22 cellular contexts compared by ENCODE assay signal in the genomic region with DNA sequence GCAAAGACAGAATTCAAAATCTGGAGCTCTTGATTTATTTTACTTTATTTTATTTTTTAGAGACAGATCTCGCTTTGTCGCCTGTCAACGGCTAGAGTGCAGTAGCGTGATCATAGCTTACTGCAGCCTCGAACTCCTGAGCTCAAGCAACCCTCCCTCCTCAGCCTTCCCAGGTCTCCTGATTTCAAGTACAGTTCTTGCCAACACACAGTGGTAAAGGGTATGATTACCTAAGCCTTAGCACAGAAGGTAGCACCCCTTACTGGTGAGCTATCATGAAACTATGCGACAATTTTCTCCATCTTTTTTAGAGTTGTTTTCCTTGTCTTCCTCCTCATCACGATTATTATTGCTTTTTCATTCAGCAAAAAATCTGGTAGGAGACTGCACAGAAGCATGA.
A peak's percentile ranks its signal among the peaks of the same experiment; 100 is the strongest.
DNase-seq lines count a peak whose midpoint lies in the region; ATAC-seq and TF ChIP-seq lines count a peak whose summit lies in the region.
"Had no signal": no experiment of that assay in that cellular context is flagged by ENCODE, and none has a peak within 500 bp of the region (broad histone marks: within the 10 kb centered on the region; RNA-seq: fewer than 3 reads in every experiment).

No MANE protein-coding gene starts in this region.

- peaks cover 28% of the 10 kb centered on the region for H3K4me1 Mint-ChIP-seq in activated CD4-positive, alpha-beta T cell treated with anti-CD3 and anti-CD28 coated beads for 36 hours

- H3K4me1 ChIP-seq in ascending aorta (peaks cover 0 to 12% of the 10 kb centered on the region in 2 donors), prostate gland (replicated peaks) (no peaks in the 10 kb centered on the region), upper lobe of left lung (peaks cover 0 to 10% (median 5%) of the 10 kb centered on the region in 4 donors)

- H3K36me3 Mint-ChIP-seq in activated CD4-positive, alpha-beta T cell treated with anti-CD3 and anti-CD28 coated beads for 36 hours (ENCODE audit: low read depth): no peaks in the 10 kb centered on the region
- H3K36me3 Mint-ChIP-seq: mesothelial cell of epicardium; stimulated activated memory B cell treated with anti-CD40 and anti-IgM and Interleukin-4, amounts not matched to agents 10 μg/mL and 1 μg/mL and 100 μg/mL, for 72 hours had no signal

- intact Hi-C loops in activated CD4-positive, alpha-beta T cell treated with anti-CD3 and anti-CD28 coated beads for 36 hours (cut with DNase I, micrococcal nuclease): loop anchor here (2.0 to 10.0 kb wide), 4 partner anchors 24 to 780 kb away; a partner anchor contains a TSS
- intact Hi-C loops in ascending aorta (cut with DNase I): loop anchor here (10.0 kb wide), 2 partner anchors 780 to 1150 kb away; no protein-coding TSS in a partner anchor
- intact Hi-C loops in prostate gland (cut with DNase I): no loop called here

- no peak for DNase-seq in activated CD4-positive, alpha-beta T cell treated with anti-CD3 and anti-CD28 coated beads for 36 hours
- DNase-seq in activated CD4-positive, alpha-beta T cell treated with anti-CD3 and anti-CD28 coated beads, Interleukin-2, amount 50 U/mL, for 4 hours: no peak
- DNase-seq in GM06990 (ENCODE audit: extremely low read depth, insufficient read length) (no peak), ascending aorta (ENCODE audit: low spot score in 2 of 2) (no peak), prostate gland (ENCODE audit: low spot score) (no peak), retina (no peak), upper lobe of left lung (no peak), hippocampal formation (lab: John Stamatoyannopoulos, UW) (no peak)
- DNase-seq: activated CD8-positive, alpha-beta memory T cell treated with anti-CD3 and anti-CD28 coated beads, Interleukin-2, amount 50 U/mL, for 48 hours; Caco-2; cortex of kidney; EL; HFFc6; left lung; NCI-H1105 treated with DMSO at 0.1 percent for 48 hours; NCI-H510A treated with DMSO at 0.1 percent for 48 hours; stimulated activated CD4-positive, alpha-beta T cell treated with anti-CD3 and anti-CD28 coated beads, Interleukin-1b, Interleukin-23, amount 100 ng/mL, for 48 hours; trophoblast cell had no signal

- TF ChIP-seq POLR2A in prostate gland (IDR thresholded peaks at IDR 0.05) (no peak), upper lobe of left lung (IDR thresholded peaks at IDR 0.05) (no peak)

- H3K4me3 Mint-ChIP-seq in activated CD4-positive, alpha-beta T cell treated with anti-CD3 and anti-CD28 coated beads for 36 hours: peak overlapping the region; percentile 56
- H3K4me3 Mint-ChIP-seq: B cell; mesothelial cell of epicardium; stimulated activated memory B cell treated with anti-CD40 and anti-IgM and Interleukin-4, amounts not matched to agents 10 μg/mL and 1 μg/mL and 100 μg/mL, for 72 hours had no signal

- CTCF ChIA-PET in activated CD4-positive, alpha-beta T cell treated with anti-CD3 and anti-CD28 coated beads for 36 hours (lab: Charles Lee): interaction anchor here (0.7 to 2.7 kb wide), 14 partner anchors 9 to 973 kb away, joined by 3 to 27 read pairs (median 4); a partner anchor contains a TSS

- H3K27me3 Mint-ChIP-seq in activated CD4-positive, alpha-beta T cell treated with anti-CD3 and anti-CD28 coated beads for 36 hours: no peaks in the 10 kb centered on the region

- H3K4me3 ChIP-seq in GM06990 (replicated peaks; ENCODE audit: low read depth, low read length) (0 out of 2 replicates have a peak overlapping the region, but pooled peaks have one; percentile 18), ascending aorta (peak overlapping the region; percentile 33 to 60), prostate gland (no peak overlapping the region), upper lobe of left lung (no peak overlapping the region)
- H3K4me3 ChIP-seq: SK-N-MC had no signal

- 83% methylated on average over 7 of the region's 7 CpGs for WGBS in prostate gland
- WGBS in upper lobe of left lung, 2 donors: 89 to 94% methylated on average over 7 of the region's 7 CpGs

- POLR2A ChIA-PET in activated CD4-positive, alpha-beta T cell treated with anti-CD3 and anti-CD28 coated beads for 36 hours (lab: Charles Lee): interaction anchor here (0.6 to 1.9 kb wide), 2 partner anchors 9 to 11 kb away, joined by 5 to 7 read pairs; no protein-coding TSS in a partner anchor

- H3K9me3 Mint-ChIP-seq in activated CD4-positive, alpha-beta T cell treated with anti-CD3 and anti-CD28 coated beads for 36 hours (ENCODE audit: low read depth): no peaks in the 10 kb centered on the region
- H3K9me3 Mint-ChIP-seq: HFFc6; mesothelial cell of epicardium; stimulated activated memory B cell treated with anti-CD40 and anti-IgM and Interleukin-4, amounts not matched to agents 10 μg/mL and 1 μg/mL and 100 μg/mL, for 72 hours had no signal

- TF ChIP-seq EP300 in upper lobe of left lung (IDR thresholded peaks at IDR 0.05): no peak

- H3K36me3 ChIP-seq in GM06990 (ENCODE audit: control insufficient read depth, insufficient read depth, low read length) (no peaks in the 10 kb centered on the region), ascending aorta (no peaks in the 10 kb centered on the region), prostate gland (no peaks in the 10 kb centered on the region), upper lobe of left lung (no peaks in the 10 kb centered on the region)
- H3K36me3 ChIP-seq: left lung had no signal

- no peaks in the 10 kb centered on the region for H3K27me3 ChIP-seq in GM06990 (replicated peaks; ENCODE audit: control insufficient read depth, insufficient read depth, low read length)
- H3K27me3 ChIP-seq in ascending aorta: no peaks in the 10 kb centered on the region
- H3K27me3 ChIP-seq in prostate gland (replicated peaks; ENCODE audit: insufficient read depth): no peaks in the 10 kb centered on the region
- H3K27me3 ChIP-seq in upper lobe of left lung: no peaks in the 10 kb centered on the region
- H3K27me3 ChIP-seq: left lung had no signal

- no peaks in the 10 kb centered on the region for H3K9me3 ChIP-seq in ascending aorta
- no peaks in the 10 kb centered on the region for H3K9me3 ChIP-seq in prostate gland
- no peaks in the 10 kb centered on the region for H3K9me3 ChIP-seq in upper lobe of left lung
- H3K9me3 ChIP-seq: Caco-2, left lung had no signal

- TF ChIP-seq CTCF in GM06990 (IDR thresholded peaks at IDR 0.05; ENCODE audit: insufficient read depth, low read length, poor library complexity, severe bottlenecking): no peak
- no peak for TF ChIP-seq CTCF in ascending aorta (IDR thresholded peaks at IDR 0.05)
- TF ChIP-seq CTCF in prostate gland (IDR thresholded peaks at IDR 0.05): no peak
- no peak for TF ChIP-seq CTCF in upper lobe of left lung (IDR thresholded peaks at IDR 0.05)

- H3K27ac ChIP-seq in ascending aorta (peak overlapping the region; percentile 78 to 79), prostate gland (peak overlapping the region; percentile 73 to 82), upper lobe of left lung (no peak overlapping the region)
- H3K27ac ChIP-seq: left lung, SK-N-MC had no signal

- peak overlapping the region; percentile 49 for H3K27ac Mint-ChIP-seq in activated CD4-positive, alpha-beta T cell treated with anti-CD3 and anti-CD28 coated beads for 36 hours
- H3K27ac Mint-ChIP-seq: B cell; HFFc6; mesothelial cell of epicardium; stimulated activated memory B cell treated with anti-CD40 and anti-IgM and Interleukin-4, amounts not matched to agents 10 μg/mL and 1 μg/mL and 100 μg/mL, for 72 hours had no signal

- no peak for ATAC-seq in activated CD4-positive, alpha-beta T cell treated with anti-CD3 and anti-CD28 coated beads for 36 hours
- ATAC-seq in upper lobe of left lung (ENCODE audit: low FRiP score in 2 of 2): no peak
- ATAC-seq: stimulated activated memory B cell treated with anti-CD40 and anti-IgM and Interleukin-4, amounts not matched to agents 10 μg/mL and 1 μg/mL and 100 μg/mL, for 72 hours had no signal

Comparison
In these comparisons a context has a peak if more than half of its experiments do, and no peak if none do; other contexts are left out.
1. H3K4me3 ChIP-seq: peak in GM06990 (single experiment) and ascending aorta (2 of 2); none in prostate gland (0 of 2) and upper lobe of left lung (0 of 4).
2. H3K27ac ChIP-seq: peak in ascending aorta (2 of 2) and prostate gland (2 of 2); none in upper lobe of left lung (0 of 4).